ENCODE assay signal across 4 cellular contexts in genomic region chr3:156099984-156100383, GRCh38. TPM values are rescaled to one million over a fixed set of nuclear protein-coding genes. Genes with fewer than 3 reads are reported as not detected.
"Had no signal": no experiment of that assay in that cellular context is flagged by ENCODE, and none has a peak within 500 bp of the region (broad histone marks: within the 10 kb centered on the region; RNA-seq: fewer than 3 reads in every experiment).

No MANE protein-coding gene starts in this region.

RNA-seq across cellular contexts. Expression of gene KCNAB1, which starts 20.4 kb away (rescaled TPM):
- total RNA-seq: naive thymus-derived CD4-positive, alpha-beta T cell; natural killer cell; natural killer cell treated with Interleukin-12 subunit alpha and Interleukin-12 subunit beta and Interleukin-15 and Interleukin-18, amount 100 ng/mL, for 72 hours; renal cortical epithelial cell had no signal
